ENCODE assay signal across 1 cellular context in the genomic region with DNA sequence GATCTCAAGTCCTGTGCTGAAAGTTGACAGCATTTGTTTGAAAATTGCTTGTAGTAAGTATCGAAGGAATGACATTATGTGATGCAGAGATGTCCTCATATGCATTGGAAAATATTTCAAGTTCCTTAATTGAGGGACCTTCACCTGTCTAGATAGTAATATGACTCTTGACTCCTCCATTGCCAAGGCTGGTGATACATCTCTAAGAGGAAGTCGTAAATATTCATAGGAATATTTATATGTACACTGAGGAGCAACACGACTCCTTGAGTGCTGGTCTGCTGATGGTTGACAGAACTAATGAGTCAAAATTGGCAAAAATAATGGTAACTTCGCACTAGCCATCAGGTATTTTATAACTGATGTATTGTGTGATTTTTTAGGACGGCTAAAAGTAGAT.
TF ChIP-seq lines count a peak whose summit lies in the region.

No MANE protein-coding gene starts in this region.

TF ChIP-seq in neural cell, 6 proteins besides CTCF, POLR2A, EP300 and RAD21:
- TF ChIP-seq, protein P1, sequence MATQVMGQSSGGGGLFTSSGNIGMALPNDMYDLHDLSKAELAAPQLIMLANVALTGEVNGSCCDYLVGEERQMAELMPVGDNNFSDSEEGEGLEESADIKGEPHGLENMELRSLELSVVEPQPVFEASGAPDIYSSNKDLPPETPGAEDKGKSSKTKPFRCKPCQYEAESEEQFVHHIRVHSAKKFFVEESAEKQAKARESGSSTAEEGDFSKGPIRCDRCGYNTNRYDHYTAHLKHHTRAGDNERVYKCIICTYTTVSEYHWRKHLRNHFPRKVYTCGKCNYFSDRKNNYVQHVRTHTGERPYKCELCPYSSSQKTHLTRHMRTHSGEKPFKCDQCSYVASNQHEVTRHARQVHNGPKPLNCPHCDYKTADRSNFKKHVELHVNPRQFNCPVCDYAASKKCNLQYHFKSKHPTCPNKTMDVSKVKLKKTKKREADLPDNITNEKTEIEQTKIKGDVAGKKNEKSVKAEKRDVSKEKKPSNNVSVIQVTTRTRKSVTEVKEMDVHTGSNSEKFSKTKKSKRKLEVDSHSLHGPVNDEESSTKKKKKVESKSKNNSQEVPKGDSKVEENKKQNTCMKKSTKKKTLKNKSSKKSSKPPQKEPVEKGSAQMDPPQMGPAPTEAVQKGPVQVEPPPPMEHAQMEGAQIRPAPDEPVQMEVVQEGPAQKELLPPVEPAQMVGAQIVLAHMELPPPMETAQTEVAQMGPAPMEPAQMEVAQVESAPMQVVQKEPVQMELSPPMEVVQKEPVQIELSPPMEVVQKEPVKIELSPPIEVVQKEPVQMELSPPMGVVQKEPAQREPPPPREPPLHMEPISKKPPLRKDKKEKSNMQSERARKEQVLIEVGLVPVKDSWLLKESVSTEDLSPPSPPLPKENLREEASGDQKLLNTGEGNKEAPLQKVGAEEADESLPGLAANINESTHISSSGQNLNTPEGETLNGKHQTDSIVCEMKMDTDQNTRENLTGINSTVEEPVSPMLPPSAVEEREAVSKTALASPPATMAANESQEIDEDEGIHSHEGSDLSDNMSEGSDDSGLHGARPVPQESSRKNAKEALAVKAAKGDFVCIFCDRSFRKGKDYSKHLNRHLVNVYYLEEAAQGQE (IDR thresholded peaks at IDR 0.05; ENCODE audit: borderline replicate concordance) = no peak
- TF ChIP-seq EZH2 (IDR thresholded peaks at IDR 0.05; ENCODE audit: borderline replicate concordance, insufficient read depth, low read length, poor library complexity, severe bottlenecking) (no peak), SMC3 (conservative IDR thresholded peaks at IDR 0.05; ENCODE audit: poor library complexity) (no peak), TAF1 (IDR thresholded peaks at IDR 0.05; ENCODE audit: low read depth) (no peak), MXI1 (conservative IDR thresholded peaks at IDR 0.05; ENCODE audit: poor library complexity, severe bottlenecking) (no peak), POLR2AphosphoS5 (IDR thresholded peaks at IDR 0.05) (no peak)
